ENCODE assay signal across 8 cellular contexts in the genomic region with DNA sequence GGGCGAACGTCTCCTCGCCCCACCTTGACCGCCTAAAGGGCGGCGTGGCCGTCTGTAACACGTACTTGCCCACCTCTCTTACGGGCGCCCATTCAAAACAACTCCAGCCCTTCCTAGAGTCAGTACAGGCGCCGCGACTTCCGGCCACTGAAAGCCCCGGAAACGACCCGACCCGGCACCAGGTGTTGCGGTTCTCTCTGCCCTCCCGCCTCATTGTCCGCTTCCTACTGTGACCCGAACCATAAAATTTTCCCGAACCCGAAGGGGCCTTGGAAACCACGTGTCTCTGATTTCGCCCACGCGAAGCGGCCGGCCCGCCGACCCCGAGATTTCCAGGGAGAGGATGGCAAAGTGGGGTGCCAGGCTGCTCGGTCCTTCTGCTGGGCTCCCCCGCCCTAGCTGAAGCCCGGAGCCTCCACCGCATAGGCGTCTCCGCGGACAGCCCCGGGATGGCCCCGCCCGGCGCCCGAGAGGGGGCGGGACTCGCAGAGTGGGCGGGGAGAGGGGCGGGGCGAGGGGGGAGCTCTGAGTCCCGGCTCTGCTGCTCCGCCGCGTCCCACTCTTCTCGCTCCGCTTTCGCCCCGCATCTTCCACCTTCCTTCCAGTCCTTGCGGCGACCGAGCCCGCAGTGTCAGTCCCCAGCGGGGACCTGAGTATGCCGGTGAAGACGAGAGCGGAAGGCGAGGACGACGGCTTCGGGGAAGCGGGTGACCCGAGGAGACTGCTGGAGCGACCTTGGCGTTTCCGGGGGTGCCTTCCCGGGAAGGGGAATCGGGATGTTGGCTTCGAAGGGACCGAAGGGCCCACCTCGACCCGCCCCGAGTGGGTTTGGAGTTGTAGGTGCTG. TPM values are rescaled to one million over a fixed set of nuclear protein-coding genes. Genes with fewer than 3 reads are reported as not detected.
A peak's percentile ranks its signal among the peaks of the same experiment; 100 is the strongest.
DNase-seq lines count a peak whose midpoint lies in the region; ATAC-seq and TF ChIP-seq lines count a peak whose summit lies in the region.

No MANE protein-coding gene starts in this region.

- peak overlapping the region; percentile 96 to 98 (median 97) for H3K27ac ChIP-seq in spleen

- peaks cover 22% of the 10 kb centered on the region for H3K36me3 Mint-ChIP-seq in activated B cell treated with CpG ODN at 0.5 μM for 24 hours (ENCODE audit: low read depth)

- TF ChIP-seq POLR2A in spleen (IDR thresholded peaks at IDR 0.05), result peak in 1 of 3 donors; percentile 16

- TF ChIP-seq CTCF in AG04449 (IDR thresholded peaks at IDR 0.05; ENCODE audit: insufficient read depth, low read length, missing control alignments), result no peak
- TF ChIP-seq CTCF in activated B cell treated with CpG ODN at 0.5 μM for 24 hours (IDR thresholded peaks at IDR 0.05), result no peak
- TF ChIP-seq CTCF in cardiac fibroblast (IDR thresholded peaks at IDR 0.05; ENCODE audit: low read depth, low read length), result no peak
- peak in 2 of 11 experiments; percentile 35 for TF ChIP-seq CTCF in spleen (IDR thresholded peaks at IDR 0.05 in 8 of 11, conservative IDR thresholded peaks at IDR 0.05 in 3 of 11)

- peaks cover 23 to 52% (median 40%) of the 10 kb centered on the region in 6 donors for H3K4me1 ChIP-seq in spleen

- POLR2A ChIA-PET in AG04449 (lab: Yijun Ruan, JAX) (interaction anchor here (0.6 to 0.9 kb wide), 4 partner anchors 9 to 47 kb away, joined by 3 to 5 read pairs (median 4); no protein-coding TSS in a partner anchor), activated B cell treated with CpG ODN at 0.5 μM for 24 hours (lab: Charles Lee) (interaction anchor here (0.6 to 2.7 kb wide), 16 partner anchors 11 to 596 kb away, joined by 3 to 20 read pairs (median 4); a partner anchor contains a TSS)

- H3K4me3 ChIP-seq in AG04449 (ENCODE audit: low read depth, low read length) (peak overlapping the region; percentile 95), cardiac fibroblast (replicated peaks in 1 of 2; ENCODE audit: low read depth in 2 of 2, low read length in 2 of 2) (peak overlapping the region; percentile 91 to 94), spleen (peak overlapping the region; percentile 58 to 99 (median 96))

- intact Hi-C loops in activated B cell treated with CpG ODN at 0.5 μM for 24 hours (cut with micrococcal nuclease) (loop anchor here (1.0 to 10.0 kb wide), 10 partner anchors 13 to 953 kb away; a partner anchor contains a TSS), spleen (cut with DNase I; ENCODE audit: low total_unique reads) (no loop called here)

- DNase-seq in AG04449 (ENCODE audit: low read depth, low spot score), result peak; percentile 42
- peak; percentile 89 for DNase-seq in NCI-H2227 (lab: John Stamatoyannopoulos, UW; ENCODE audit: unreplicated experiment)
- peak; percentile 90 for DNase-seq in activated B cell treated with CpG ODN at 0.5 μM for 24 hours
- DNase-seq in cardiac fibroblast (ENCODE audit: low read depth in 2 of 2), result peak; percentile 93 to 95
- DNase-seq in inferior parietal cortex (ENCODE audit: extremely low spot score), result peak; percentile 91
- peak; percentile 96 for DNase-seq in spleen

- peaks cover 34% of the 10 kb centered on the region for H3K4me1 Mint-ChIP-seq in activated B cell treated with CpG ODN at 0.5 μM for 24 hours

- H3K9me3 Mint-ChIP-seq in activated B cell treated with CpG ODN at 0.5 μM for 24 hours, result no peaks in the 10 kb centered on the region

- peaks cover 0 to 20% (median 14%) of the 10 kb centered on the region in 6 donors for H3K36me3 ChIP-seq in spleen

- WGBS in spleen, 5 donors, result 0 to 1% (median 0%) methylated on average over 35 to 82 of the region's 82 CpGs

- H3K27ac Mint-ChIP-seq in activated B cell treated with CpG ODN at 0.5 μM for 24 hours, result peak overlapping the region; percentile 99

- H3K27me3 Mint-ChIP-seq in activated B cell treated with CpG ODN at 0.5 μM for 24 hours, result peaks cover 3% of the 10 kb centered on the region

- peak; percentile 65 for ATAC-seq in GM18909 (IDR thresholded peaks at IDR 0.05; ENCODE audit: poor library complexity, unreplicated experiment)
- peak; percentile 72 for ATAC-seq in HG03175 (IDR thresholded peaks at IDR 0.05; ENCODE audit: unreplicated experiment)
- ATAC-seq in activated B cell treated with CpG ODN at 0.5 μM for 24 hours (ENCODE audit: low read depth), result peak; percentile 79

- CTCF ChIA-PET in AG04449 (lab: Yijun Ruan, JAX), result interaction anchor here (0.8 to 6.8 kb wide), 13 partner anchors 8 to 185 kb away, joined by 3 to 112 read pairs (median 4); no protein-coding TSS in a partner anchor
- CTCF ChIA-PET in activated B cell treated with CpG ODN at 0.5 μM for 24 hours (lab: Charles Lee), result interaction anchor here (1.5 to 1.6 kb wide), 2 partner anchors 10 to 17 kb away, joined by 3 to 4 read pairs; no protein-coding TSS in a partner anchor

- peak overlapping the region; percentile 97 for H3K4me3 Mint-ChIP-seq in activated B cell treated with CpG ODN at 0.5 μM for 24 hours

- peaks cover 0 to 11% (median 0%) of the 10 kb centered on the region in 7 donors for H3K27me3 ChIP-seq in spleen (replicated peaks in 1 of 7)

- H3K9me3 ChIP-seq in spleen, result no peaks in the 10 kb centered on the region

RNA-seq across cellular contexts. Expression of a gene that starts 0.7 kb away (rescaled TPM):
- total RNA-seq in activated B cell treated with CpG ODN at 0.5 μM for 24 hours (86.7 and 89.2 TPM in 2 replicates), spleen (10 to 100 TPM; 45.2 to 66.6 (median 58.5) TPM)
- 10 to 100 TPM; 45.8 to 71.2 (median 54.0) TPM for polyA plus RNA-seq in spleen

RNA-seq across cellular contexts. Expression of a gene that starts 21.0 kb away (rescaled TPM):
- total RNA-seq in activated B cell treated with CpG ODN at 0.5 μM for 24 hours (not detected in 2 replicates), spleen (100 to 1,000 TPM in 1 of 7 donors, 10 to 100 TPM in 5, 1 to 10 TPM in 1; 7.7 to 218 (median 20.3) TPM)
- polyA plus RNA-seq in spleen, result 10 to 100 TPM; 10.7 to 17.5 (median 13.3) TPM

RNA-seq across cellular contexts. Expression of a gene that starts 31.9 kb away (rescaled TPM):
- total RNA-seq in activated B cell treated with CpG ODN at 0.5 μM for 24 hours, result 47.7 and 53.6 TPM in 2 replicates
- total RNA-seq in spleen, result 100 to 1,000 TPM in 3 of 7 donors, 10 to 100 TPM in 4; 43.5 to 220 (median 59.2) TPM
- polyA plus RNA-seq in spleen, result 100 to 1,000 TPM; 152 to 201 (median 178) TPM

Comparison
In these comparisons a context has a peak if more than half of its experiments do, and no peak if none do; other contexts are left out.
1. Peak in every context shown above with its lines: DNase-seq, ATAC-seq, H3K4me3 ChIP-seq and H3K27ac ChIP-seq.
2. DNase-seq: peak in every context shown above with its lines; median percentile 96 in spleen; 94 in cardiac fibroblast; 91 in inferior parietal cortex; 90 in activated B cell treated with CpG ODN at 0.5 μM for 24 hours; 89 in NCI-H2227; 42 in AG04449.